ENCODE assay signal across 1 cellular context in the genomic region with DNA sequence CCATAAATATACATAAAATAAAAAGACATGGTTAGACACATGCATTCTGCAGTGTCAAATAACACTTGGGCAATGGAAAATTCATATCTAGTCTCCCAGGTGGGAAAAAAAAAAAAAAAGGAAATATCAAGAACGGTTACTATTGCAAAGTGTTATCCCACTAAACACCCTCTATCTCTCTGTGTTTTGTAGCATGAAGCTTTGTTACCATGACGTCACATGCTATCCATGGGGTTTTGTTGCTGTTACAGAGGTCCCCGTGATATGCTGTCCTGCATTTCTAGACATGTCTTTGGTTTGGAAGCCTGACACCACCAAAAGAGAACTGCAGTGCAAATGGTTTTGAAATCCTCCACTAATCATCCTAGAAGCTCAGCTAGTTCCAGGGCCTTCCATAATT.
TF ChIP-seq lines count a peak whose summit lies in the region.

No MANE protein-coding gene starts in this region.

TF ChIP-seq in HepG2, 621 proteins besides CTCF, POLR2A, EP300 and RAD21:
- TF ChIP-seq, protein P1, sequence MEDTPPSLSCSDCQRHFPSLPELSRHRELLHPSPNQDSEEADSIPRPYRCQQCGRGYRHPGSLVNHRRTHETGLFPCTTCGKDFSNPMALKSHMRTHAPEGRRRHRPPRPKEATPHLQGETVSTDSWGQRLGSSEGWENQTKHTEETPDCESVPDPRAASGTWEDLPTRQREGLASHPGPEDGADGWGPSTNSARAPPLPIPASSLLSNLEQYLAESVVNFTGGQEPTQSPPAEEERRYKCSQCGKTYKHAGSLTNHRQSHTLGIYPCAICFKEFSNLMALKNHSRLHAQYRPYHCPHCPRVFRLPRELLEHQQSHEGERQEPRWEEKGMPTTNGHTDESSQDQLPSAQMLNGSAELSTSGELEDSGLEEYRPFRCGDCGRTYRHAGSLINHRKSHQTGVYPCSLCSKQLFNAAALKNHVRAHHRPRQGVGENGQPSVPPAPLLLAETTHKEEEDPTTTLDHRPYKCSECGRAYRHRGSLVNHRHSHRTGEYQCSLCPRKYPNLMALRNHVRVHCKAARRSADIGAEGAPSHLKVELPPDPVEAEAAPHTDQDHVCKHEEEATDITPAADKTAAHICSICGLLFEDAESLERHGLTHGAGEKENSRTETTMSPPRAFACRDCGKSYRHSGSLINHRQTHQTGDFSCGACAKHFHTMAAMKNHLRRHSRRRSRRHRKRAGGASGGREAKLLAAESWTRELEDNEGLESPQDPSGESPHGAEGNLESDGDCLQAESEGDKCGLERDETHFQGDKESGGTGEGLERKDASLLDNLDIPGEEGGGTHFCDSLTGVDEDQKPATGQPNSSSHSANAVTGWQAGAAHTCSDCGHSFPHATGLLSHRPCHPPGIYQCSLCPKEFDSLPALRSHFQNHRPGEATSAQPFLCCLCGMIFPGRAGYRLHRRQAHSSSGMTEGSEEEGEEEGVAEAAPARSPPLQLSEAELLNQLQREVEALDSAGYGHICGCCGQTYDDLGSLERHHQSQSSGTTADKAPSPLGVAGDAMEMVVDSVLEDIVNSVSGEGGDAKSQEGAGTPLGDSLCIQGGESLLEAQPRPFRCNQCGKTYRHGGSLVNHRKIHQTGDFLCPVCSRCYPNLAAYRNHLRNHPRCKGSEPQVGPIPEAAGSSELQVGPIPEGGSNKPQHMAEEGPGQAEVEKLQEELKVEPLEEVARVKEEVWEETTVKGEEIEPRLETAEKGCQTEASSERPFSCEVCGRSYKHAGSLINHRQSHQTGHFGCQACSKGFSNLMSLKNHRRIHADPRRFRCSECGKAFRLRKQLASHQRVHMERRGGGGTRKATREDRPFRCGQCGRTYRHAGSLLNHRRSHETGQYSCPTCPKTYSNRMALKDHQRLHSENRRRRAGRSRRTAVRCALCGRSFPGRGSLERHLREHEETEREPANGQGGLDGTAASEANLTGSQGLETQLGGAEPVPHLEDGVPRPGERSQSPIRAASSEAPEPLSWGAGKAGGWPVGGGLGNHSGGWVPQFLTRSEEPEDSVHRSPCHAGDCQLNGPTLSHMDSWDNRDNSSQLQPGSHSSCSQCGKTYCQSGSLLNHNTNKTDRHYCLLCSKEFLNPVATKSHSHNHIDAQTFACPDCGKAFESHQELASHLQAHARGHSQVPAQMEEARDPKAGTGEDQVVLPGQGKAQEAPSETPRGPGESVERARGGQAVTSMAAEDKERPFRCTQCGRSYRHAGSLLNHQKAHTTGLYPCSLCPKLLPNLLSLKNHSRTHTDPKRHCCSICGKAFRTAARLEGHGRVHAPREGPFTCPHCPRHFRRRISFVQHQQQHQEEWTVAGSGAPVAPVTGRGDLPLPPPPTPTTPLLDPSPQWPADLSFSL (CRISPR knock-in tag; IDR thresholded peaks at IDR 0.05): no peak
- TF ChIP-seq CREB1 (IDR thresholded peaks at IDR 0.05) (peak; percentile 92), CREB1 (CRISPR knock-in tag; IDR thresholded peaks at IDR 0.05) (no peak), ATF7 (IDR thresholded peaks at IDR 0.05) (peak; percentile 92), ATF7 (CRISPR knock-in tag; IDR thresholded peaks at IDR 0.05) (no peak)
